ENCODE assay signal across 18 cellular contexts in the genomic region with DNA sequence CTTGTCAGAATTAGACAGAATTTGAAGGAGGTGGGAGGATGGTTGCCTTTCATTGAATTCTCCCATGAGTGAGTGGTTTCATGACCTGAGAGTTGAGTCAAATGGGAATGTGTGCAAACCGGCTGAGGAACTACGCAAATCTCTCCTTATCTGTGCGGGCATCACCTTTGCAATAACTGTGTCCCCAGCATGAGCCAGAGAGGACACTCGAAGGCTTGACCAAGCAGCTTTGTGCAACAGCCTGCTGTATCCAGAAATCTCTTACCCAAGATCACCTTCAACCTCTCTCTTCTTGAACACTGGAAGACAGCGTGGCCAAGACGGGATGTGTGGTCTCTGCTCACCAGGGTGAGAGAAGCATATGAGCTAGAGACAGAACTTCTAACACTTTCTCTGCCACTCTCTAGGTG.
DNase-seq lines count a peak whose midpoint lies in the region; ATAC-seq lines count a peak whose summit lies in the region.
"Had no signal": no experiment of that assay in that cellular context is flagged by ENCODE, and none has a peak within 500 bp of the region (broad histone marks: within the 10 kb centered on the region; RNA-seq: fewer than 3 reads in every experiment).

No MANE protein-coding gene starts in this region.

- POLR2A ChIA-PET in CD4-positive, alpha-beta memory T cell (lab: Charles Lee; ENCODE audit: partially characterized antibody), result interaction anchor here (1.1 to 22.0 kb wide), 10 partner anchors 16 to 160 kb away, joined by 3 to 675 read pairs (median 6); a partner anchor contains a TSS

- no peak overlapping the region for H3K4me3 ChIP-seq in BLaER1
- H3K4me3 ChIP-seq in CD4-positive, alpha-beta memory T cell (ENCODE audit: low read length in 2 of 2), result no peak overlapping the region
- no peak overlapping the region for H3K4me3 ChIP-seq in effector memory CD4-positive, alpha-beta T cell (ENCODE audit: insufficient read depth, low read depth, low read length, poor library complexity, severe bottlenecking)
- H3K4me3 ChIP-seq: heart right ventricle, thyroid gland had no signal

- no peaks in the 10 kb centered on the region for H4K20me1 ChIP-seq in BLaER1

- H3K36me3 Mint-ChIP-seq in CD4-positive, alpha-beta memory T cell, result no peaks in the 10 kb centered on the region
- peaks cover 4% of the 10 kb centered on the region for H3K36me3 Mint-ChIP-seq in T-helper 1 cell treated with Interleukin-12 subunit alpha and Interleukin-12 subunit beta and Interleukin-4 antibody, amounts not matched to agents 30 μg/mL and 1 μg/mL, for 36 hours (ENCODE audit: low read depth)

- peaks cover 0 to 2% (median 0%) of the 10 kb centered on the region in 8 donors for H3K9me3 Mint-ChIP-seq in CD4-positive, alpha-beta memory T cell
- H3K9me3 Mint-ChIP-seq in T-helper 1 cell treated with Interleukin-12 subunit alpha and Interleukin-12 subunit beta and Interleukin-4 antibody, amounts not matched to agents 30 μg/mL and 1 μg/mL, for 36 hours, result no peaks in the 10 kb centered on the region

- peak overlapping the region; percentile 15; the same call in 1 of the 2 replicates for H3K4me2 ChIP-seq in BLaER1

- in situ Hi-C loops in KBM-7 (cut with MboI; ENCODE audit: low pct_unique_long_range_greater_than_20kb, low sequenced_read_pairs), result loop anchor here (10.0 kb wide), 1 partner anchor 144 kb away; no protein-coding TSS in a partner anchor

- H3K36me3 ChIP-seq in BLaER1, result no peaks in the 10 kb centered on the region
- H3K36me3 ChIP-seq in CD4-positive, alpha-beta memory T cell (ENCODE audit: insufficient read depth, low read length), result no peaks in the 10 kb centered on the region
- no peaks in the 10 kb centered on the region for H3K36me3 ChIP-seq in effector memory CD4-positive, alpha-beta T cell (ENCODE audit: control insufficient read depth, insufficient read depth, low read length)
- H3K36me3 ChIP-seq: brain microvascular endothelial cell, heart right ventricle, thyroid gland had no signal

- intact Hi-C loops in CD4-positive, alpha-beta memory T cell (cut with micrococcal nuclease), result no loop called here

- DNase-seq in CD4-positive, alpha-beta memory T cell, result no peak
- no peak for DNase-seq in effector memory CD4-positive, alpha-beta T cell
- DNase-seq in KBM-7, result no peak
- no peak for DNase-seq in OCI-M1 (lab: John Stamatoyannopoulos, UW)
- no peak for DNase-seq in occipital lobe (lab: John Stamatoyannopoulos, UW)
- DNase-seq: activated gamma-delta T cell, brain microvascular endothelial cell, DMS79, heart right ventricle, mesenchymal stem cell, NCI-H187, NCI-H526 treated with DMSO at 0.1 percent for 48 hours, thyroid gland had no signal

- peaks cover 76 to 100% (median 88%) of the 10 kb centered on the region in 4 donors for H3K4me1 Mint-ChIP-seq in CD4-positive, alpha-beta memory T cell
- peaks cover 93% of the 10 kb centered on the region for H3K4me1 Mint-ChIP-seq in T-helper 1 cell treated with Interleukin-12 subunit alpha and Interleukin-12 subunit beta and Interleukin-4 antibody, amounts not matched to agents 30 μg/mL and 1 μg/mL, for 36 hours (ENCODE audit: low read depth)

- H3K9me3 ChIP-seq in BLaER1, result no peaks in the 10 kb centered on the region
- no peaks in the 10 kb centered on the region for H3K9me3 ChIP-seq in CD4-positive, alpha-beta memory T cell (ENCODE audit: control insufficient read depth in 1 of 2, low read length in 2 of 2)
- no peaks in the 10 kb centered on the region for H3K9me3 ChIP-seq in effector memory CD4-positive, alpha-beta T cell (ENCODE audit: control insufficient read depth, low read length)
- H3K9me3 ChIP-seq: heart right ventricle, thyroid gland had no signal

- peaks cover 96% of the 10 kb centered on the region for H3K4me1 ChIP-seq in BLaER1
- peaks cover 92% of the 10 kb centered on the region for H3K4me1 ChIP-seq in CD4-positive, alpha-beta memory T cell (ENCODE audit: insufficient read depth, low read length)
- peaks cover 60% of the 10 kb centered on the region for H3K4me1 ChIP-seq in effector memory CD4-positive, alpha-beta T cell (ENCODE audit: control insufficient read depth, insufficient read depth, low read length, poor library complexity, severe bottlenecking)
- H3K4me1 ChIP-seq: thyroid gland had no signal

- no peak overlapping the region for H3K9ac ChIP-seq in BLaER1

- CTCF ChIA-PET in CD4-positive, alpha-beta memory T cell (lab: Charles Lee; ENCODE audit: partially characterized antibody), result interaction anchor here (0.6 to 16.0 kb wide), 9 partner anchors 15 to 207 kb away, joined by 3 to 424 read pairs (median 3); no protein-coding TSS in a partner anchor

- H3K27ac ChIP-seq in BLaER1, result 0 out of 2 replicates have a peak overlapping the region, but pooled peaks have one; percentile 82
- H3K27ac ChIP-seq in CD4-positive, alpha-beta memory T cell (ENCODE audit: low read depth, low read length), result no peak overlapping the region
- H3K27ac ChIP-seq in effector memory CD4-positive, alpha-beta T cell (ENCODE audit: insufficient read depth, low read length, poor library complexity, severe bottlenecking), result peak overlapping the region; percentile 24
- H3K27ac ChIP-seq: brain microvascular endothelial cell, thyroid gland had no signal

- no peaks in the 10 kb centered on the region for H3K27me3 ChIP-seq in BLaER1
- no peaks in the 10 kb centered on the region for H3K27me3 ChIP-seq in CD4-positive, alpha-beta memory T cell (ENCODE audit: insufficient read depth, low read length)
- no peaks in the 10 kb centered on the region for H3K27me3 ChIP-seq in effector memory CD4-positive, alpha-beta T cell (replicated peaks; ENCODE audit: control insufficient read depth, insufficient read depth, low read length, poor library complexity, severe bottlenecking)
- H3K27me3 ChIP-seq: brain microvascular endothelial cell, thyroid gland had no signal

- no peak for ATAC-seq in GM21423 (IDR thresholded peaks at IDR 0.05; ENCODE audit: unreplicated experiment)
- ATAC-seq: heart right ventricle, Panc1, SK-N-SH treated with all-trans-retinoic acid at 6 μM for 48 hours had no signal

- peak overlapping the region in 7 of 8 donors; percentile 59 to 82 (median 65) for H3K4me3 Mint-ChIP-seq in CD4-positive, alpha-beta memory T cell
- H3K4me3 Mint-ChIP-seq in T-helper 1 cell treated with Interleukin-12 subunit alpha and Interleukin-12 subunit beta and Interleukin-4 antibody, amounts not matched to agents 30 μg/mL and 1 μg/mL, for 36 hours, result peak overlapping the region; percentile 63

- H3K27me3 Mint-ChIP-seq in CD4-positive, alpha-beta memory T cell, result no peaks in the 10 kb centered on the region
- no peaks in the 10 kb centered on the region for H3K27me3 Mint-ChIP-seq in T-helper 1 cell treated with Interleukin-12 subunit alpha and Interleukin-12 subunit beta and Interleukin-4 antibody, amounts not matched to agents 30 μg/mL and 1 μg/mL, for 36 hours (ENCODE audit: low read depth)

- H3K27ac Mint-ChIP-seq in CD4-positive, alpha-beta memory T cell, result peak overlapping the region; percentile 80 to 93 (median 90)
- H3K27ac Mint-ChIP-seq in T-helper 1 cell treated with Interleukin-12 subunit alpha and Interleukin-12 subunit beta and Interleukin-4 antibody, amounts not matched to agents 30 μg/mL and 1 μg/mL, for 36 hours, result peak overlapping the region; percentile 90
